ENCODE assay signal across 12 cellular contexts in genomic region chr4:139017861-139018260, GRCh38. TPM values are rescaled to one million over a fixed set of nuclear protein-coding genes. Genes with fewer than 3 reads are reported as not detected.
DNase-seq lines count a peak whose midpoint lies in the region; ATAC-seq, FAIRE-seq and TF ChIP-seq lines count a peak whose summit lies in the region.
"Had no signal": no experiment of that assay in that cellular context is flagged by ENCODE, and none has a peak within 500 bp of the region (broad histone marks: within the 10 kb centered on the region; RNA-seq: fewer than 3 reads in every experiment).

No MANE protein-coding gene starts in this region.

- 44 to 51% methylated on average over 3 of the region's 3 CpGs for WGBS in upper lobe of left lung, 2 donors

- FAIRE-seq in keratinocyte (lab: Jason Lieb, UNC) = no peak

- H3K4me1 ChIP-seq in keratinocyte (ENCODE audit: control insufficient read depth, extremely low read depth, insufficient read depth, low read length) (peaks cover 37% of the 10 kb centered on the region), upper lobe of left lung (peaks cover 19 to 54% (median 28%) of the 10 kb centered on the region in 4 donors)

- TF ChIP-seq EP300 in upper lobe of left lung (IDR thresholded peaks at IDR 0.05) = no peak

- H3K36me3 ChIP-seq in keratinocyte (ENCODE audit: control insufficient read depth in 2 of 2, extremely low read depth in 1 of 2, insufficient read depth in 2 of 2, low read length in 2 of 2) (peaks cover 4 to 5% of the 10 kb centered on the region in 2 experiments), upper lobe of left lung (no peaks in the 10 kb centered on the region)

- DNase-seq in CD1c-positive myeloid dendritic cell (ENCODE audit: extremely low spot score) (peak; percentile 43), HL-60 (ENCODE audit: low read depth in 1 of 2, low spot score in 1 of 2) (no peak), keratinocyte (ENCODE audit: low read depth, low spot score) (no peak), upper lobe of left lung (no peak), DMS114 treated with DMSO at 0.1 percent for 48 hours (lab: John Stamatoyannopoulos, UW; ENCODE audit: unreplicated experiment) (no peak)
- no peak for DNase-seq in stimulated activated naive CD4-positive, alpha-beta T cell treated with Interleukin-2 at 50 U/mL for 16 hours (lab: John Stamatoyannopoulos, UW)
- DNase-seq: activated CD8-positive, alpha-beta memory T cell treated with anti-CD3 and anti-CD28 coated beads, Interleukin-2, amount 50 U/mL, for 48 hours; DMS79 treated with DMSO at 0.1 percent for 48 hours; SJCRH30; testis had no signal

- peak overlapping the region; percentile 69 for H3K4me3 Mint-ChIP-seq in activated naive CD8-positive, alpha-beta T cell

- H3K4me3 ChIP-seq in HL-60 (replicated peaks; ENCODE audit: insufficient read depth, low read length) (peak overlapping the region; percentile 59), keratinocyte (ENCODE audit: control insufficient read depth in 2 of 3, extremely low read depth in 1 of 3, insufficient read depth in 2 of 3, low read depth in 1 of 3, low read length in 3 of 3) (peak overlapping the region; percentile 32 to 63 (median 58)), upper lobe of left lung (no peak overlapping the region)
- H3K4me3 ChIP-seq: SJCRH30, testis had no signal

- dilution Hi-C loops in keratinocyte (cut with MboI; ENCODE audit: extremely low pct_ligation_motif_present, low sequenced_read_pairs) = no loop called here

- no peaks in the 10 kb centered on the region for H3K9me3 ChIP-seq in keratinocyte (ENCODE audit: control insufficient read depth, low read depth, low read length)
- no peaks in the 10 kb centered on the region for H3K9me3 ChIP-seq in upper lobe of left lung
- H3K9me3 ChIP-seq: SJCRH30, testis had no signal

- H3K9me1 ChIP-seq in keratinocyte (ENCODE audit: control insufficient read depth, extremely low read depth, insufficient read depth, low read length) = peaks cover 7% of the 10 kb centered on the region

- no peak for TF ChIP-seq POLR2A in upper lobe of left lung (IDR thresholded peaks at IDR 0.05)

- peaks cover 4% of the 10 kb centered on the region for H3K36me3 Mint-ChIP-seq in activated naive CD8-positive, alpha-beta T cell

- H3K27me3 Mint-ChIP-seq in activated naive CD8-positive, alpha-beta T cell = no peaks in the 10 kb centered on the region

- no peak overlapping the region for H2AFZ ChIP-seq in keratinocyte (ENCODE audit: control insufficient read depth, low read length)

- TF ChIP-seq CTCF in HL-60 (IDR thresholded peaks at IDR 0.05; ENCODE audit: insufficient read depth, low read length) (no peak), keratinocyte (optimal IDR thresholded peaks at IDR 0.05 in 1 of 3, IDR thresholded peaks at IDR 0.05 in 1 of 3, conservative IDR thresholded peaks at IDR 0.05 in 1 of 3; ENCODE audit: extremely low read depth in 1 of 3, insufficient read depth in 2 of 3, low read length in 3 of 3) (no peak), upper lobe of left lung (IDR thresholded peaks at IDR 0.05) (no peak)

- ATAC-seq in upper lobe of left lung (ENCODE audit: low FRiP score in 2 of 2) = no peak
- no peak for ATAC-seq in GM18502 (IDR thresholded peaks at IDR 0.05; ENCODE audit: poor library complexity, unreplicated experiment)

- H3K27ac Mint-ChIP-seq in activated naive CD8-positive, alpha-beta T cell = no peak overlapping the region

- H3K4me1 Mint-ChIP-seq in activated naive CD8-positive, alpha-beta T cell (ENCODE audit: low read depth) = peaks cover 46% of the 10 kb centered on the region

- peaks cover 11% of the 10 kb centered on the region for H4K20me1 ChIP-seq in keratinocyte (ENCODE audit: control insufficient read depth, extremely low read depth, insufficient read depth, low read length)

- no peaks in the 10 kb centered on the region for H3K27me3 ChIP-seq in HL-60 (ENCODE audit: insufficient read depth, poor library complexity, severe bottlenecking)
- no peaks in the 10 kb centered on the region for H3K27me3 ChIP-seq in keratinocyte (ENCODE audit: control insufficient read depth, extremely low read depth, insufficient read depth, low read length)
- no peaks in the 10 kb centered on the region for H3K27me3 ChIP-seq in upper lobe of left lung
- H3K27me3 ChIP-seq: SJCRH30, testis had no signal

- peak overlapping the region; percentile 88 for H3K4me2 ChIP-seq in keratinocyte (ENCODE audit: control insufficient read depth, extremely low read depth, insufficient read depth, low read depth, low read length)

- H3K27ac ChIP-seq in HL-60 (replicated peaks) (peak overlapping the region; percentile 99), keratinocyte (ENCODE audit: control insufficient read depth, insufficient read depth, low read length) (peak overlapping the region; percentile 31), upper lobe of left lung (no peak overlapping the region)
- H3K27ac ChIP-seq: SJCRH30, testis had no signal

- peak overlapping the region; percentile 44 for H3K9ac ChIP-seq in keratinocyte (ENCODE audit: control insufficient read depth, extremely low read depth, insufficient read depth, low read length)

- peaks cover 70% of the 10 kb centered on the region for H3K79me2 ChIP-seq in keratinocyte (ENCODE audit: control insufficient read depth, insufficient read depth, low read length)

- H3K9me3 Mint-ChIP-seq in activated naive CD8-positive, alpha-beta T cell (ENCODE audit: low read depth) = no peaks in the 10 kb centered on the region

RNA-seq across cellular contexts. Expression of gene NOCT, which starts 2.3 kb away (rescaled TPM):
- 12.6 to 25.9 TPM (median 14.0 TPM) in 3 replicates for polyA plus RNA-seq in keratinocyte
- 7.3 TPM for polyA plus RNA-seq in keratinocyte (2011; ENCODE audit: low read depth)
- 12.0 and 18.6 TPM in 2 replicates for polyA plus RNA-seq in keratinocyte (2011; cell fraction: cytosol; rRNA removed)
- 34.7 and 42.0 TPM in 2 replicates for polyA plus RNA-seq in keratinocyte (2011; cell fraction: nucleus; rRNA removed)
- 23.3 and 40.5 TPM in 2 replicates for polyA plus RNA-seq in keratinocyte (2012; ENCODE audit: low replicate concordance)
- polyA minus RNA-seq in keratinocyte = 47.5 to 94.3 TPM (median 49.5 TPM) in 3 replicates
- 51.2 TPM for polyA minus RNA-seq in keratinocyte (2011; cell fraction: cytosol; rRNA and poly(A)+ RNA removed)
- 68.3 and 112 TPM in 2 replicates for polyA minus RNA-seq in keratinocyte (2011; cell fraction: nucleus; rRNA and poly(A)+ RNA removed)
- total RNA-seq in upper lobe of left lung = 10 to 100 TPM in 1 of 6 donors, 1 to 10 TPM in 5; 1.9 to 14.3 (median 4.7) TPM

Comparison
In these comparisons a context has a peak if more than half of its experiments do, and no peak if none do; other contexts are left out.
1. H3K27ac ChIP-seq: peak in HL-60 (single experiment) and keratinocyte (single experiment); none in upper lobe of left lung (0 of 4).
2. H3K4me3 ChIP-seq: peak in HL-60 (single experiment) and keratinocyte (3 of 3); none in upper lobe of left lung (0 of 4).